8 cellular contexts compared by ENCODE assay signal in the genomic region with DNA sequence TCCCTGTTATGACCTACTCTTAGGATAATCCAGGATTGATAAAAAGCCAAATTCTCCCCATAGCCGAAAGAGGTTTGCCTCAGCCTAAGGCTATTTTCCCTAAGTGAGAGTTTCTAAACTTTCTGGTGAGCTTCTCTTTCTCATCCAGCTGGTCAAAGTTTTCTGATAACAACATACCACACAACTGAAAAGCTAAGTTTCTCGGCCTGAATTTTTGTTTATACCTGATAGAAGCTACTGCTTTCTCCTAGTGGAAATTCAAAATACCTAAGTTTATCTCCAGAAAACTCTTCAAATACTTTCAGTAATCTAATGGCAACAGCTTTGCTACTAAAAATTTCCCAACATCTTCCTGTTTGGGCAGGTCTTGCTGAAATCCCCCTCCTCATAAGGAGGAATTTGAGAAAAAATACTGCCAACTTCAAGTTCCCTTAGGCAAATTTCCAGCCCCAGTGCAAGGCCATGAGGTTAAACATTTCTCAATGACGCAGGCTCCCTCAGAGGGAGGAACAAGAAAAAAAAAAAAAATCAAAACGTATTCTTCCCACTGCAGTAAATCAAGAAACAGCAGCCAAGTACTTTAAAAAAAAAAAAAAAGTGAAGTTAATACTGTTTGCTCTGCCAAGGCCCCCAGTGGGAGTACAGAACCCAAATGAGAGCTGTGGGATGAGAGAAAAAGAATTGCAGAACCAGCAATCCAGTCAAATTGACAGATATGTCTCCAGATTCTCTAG.
DNase-seq lines count a peak whose midpoint lies in the region; TF ChIP-seq lines count a peak whose summit lies in the region.

No MANE protein-coding gene starts in this region.

- TF ChIP-seq CTCF in HEK293 (tag by site-specific recombination; IDR thresholded peaks at IDR 0.05), result no peak
- TF ChIP-seq CTCF in brain (conservative IDR thresholded peaks at IDR 0.05), result no peak

- POLR2A ChIA-PET in HEK293 (lab: Yijun Ruan, JAX), result interaction anchor here (0.6 to 1.6 kb wide), 3 partner anchors 11 to 266 kb away, joined by 5 read pairs; no protein-coding TSS in a partner anchor

- peak overlapping the region in 4 of 5 experiments; percentile 61 to 82 (median 74) for H3K27ac Mint-ChIP-seq in brain

- H3K4me3 ChIP-seq in HEK293 (ENCODE audit: low read depth, low read length), result no peak overlapping the region
- no peak overlapping the region for H3K4me3 ChIP-seq in stomach smooth muscle (ENCODE audit: low read length in 2 of 2)

- H3K9ac ChIP-seq in stomach smooth muscle (ENCODE audit: low read length in 2 of 2), result peak overlapping the region; percentile 37 to 47

- H3K36me3 ChIP-seq in HEK293 (ENCODE audit: control insufficient read depth in 2 of 2, insufficient read depth in 1 of 2, low read length in 2 of 2) (no peaks in the 10 kb centered on the region; a peak in 1 of 3 replicates), stomach smooth muscle (ENCODE audit: control insufficient read depth in 2 of 2, insufficient read depth in 2 of 2, low read length in 2 of 2) (no peaks in the 10 kb centered on the region)

- H3K9me3 ChIP-seq in HEK293 (ENCODE audit: control insufficient read depth, insufficient read depth, low read depth, low read length) (no peaks in the 10 kb centered on the region), stomach smooth muscle (ENCODE audit: control insufficient read depth in 2 of 2, low read length in 2 of 2) (no peaks in the 10 kb centered on the region)

- peak overlapping the region in 3 of 5 experiments; percentile 1 to 25 (median 2) for H3K4me3 Mint-ChIP-seq in brain

- peaks cover 47% of the 10 kb centered on the region for H3K4me1 Mint-ChIP-seq in brain

- CTCF ChIA-PET in HEK293 (lab: Yijun Ruan, JAX), result interaction anchor here (0.6 to 1.8 kb wide), 7 partner anchors 22 to 391 kb away, joined by 3 to 6 read pairs (median 4); no protein-coding TSS in a partner anchor

- no peaks in the 10 kb centered on the region for H3K27me3 ChIP-seq in stomach smooth muscle (ENCODE audit: control insufficient read depth in 1 of 2, insufficient read depth in 2 of 2, low read length in 2 of 2)

- H3K4me1 ChIP-seq in HEK293 (ENCODE audit: control insufficient read depth, insufficient read depth, low read length), result peaks cover 52% of the 10 kb centered on the region
- H3K4me1 ChIP-seq in stomach smooth muscle (ENCODE audit: control insufficient read depth, insufficient read depth, low read length), result peaks cover 24% of the 10 kb centered on the region

- DNase-seq in kidney tubule cell (ENCODE audit: low spot score) (peak; percentile 78), HUDEP-2 (lab: John Stamatoyannopoulos, UW; ENCODE audit: unreplicated experiment in 76 of 76) (no peak), NCI-H1417 (lab: John Stamatoyannopoulos, UW) (no peak), NCI-H2029 (lab: John Stamatoyannopoulos, UW) (no peak)
- no peak for DNase-seq in stimulated activated CD4-positive, alpha-beta T cell treated with anti-CD3 and anti-CD28 coated beads, Interleukin-12 subunit alpha, Interleukin-12 subunit beta, amount 100 ng/mL, for 4 hours

- H3K27ac ChIP-seq in HEK293 (ENCODE audit: extremely low read depth, low read depth, low read length) (peak overlapping the region; percentile 47; the same call in 1 of the 2 replicates), stomach smooth muscle (ENCODE audit: low read length) (peak overlapping the region; percentile 63)

- peaks cover 6% of the 10 kb centered on the region for H3K36me3 Mint-ChIP-seq in brain

- H3K27me3 Mint-ChIP-seq in brain, result no peaks in the 10 kb centered on the region

- H3K9me3 Mint-ChIP-seq in brain, result no peaks in the 10 kb centered on the region

TF ChIP-seq in HEK293, 187 proteins besides CTCF, POLR2A, EP300 and RAD21:
- TF ChIP-seq, protein P1, sequence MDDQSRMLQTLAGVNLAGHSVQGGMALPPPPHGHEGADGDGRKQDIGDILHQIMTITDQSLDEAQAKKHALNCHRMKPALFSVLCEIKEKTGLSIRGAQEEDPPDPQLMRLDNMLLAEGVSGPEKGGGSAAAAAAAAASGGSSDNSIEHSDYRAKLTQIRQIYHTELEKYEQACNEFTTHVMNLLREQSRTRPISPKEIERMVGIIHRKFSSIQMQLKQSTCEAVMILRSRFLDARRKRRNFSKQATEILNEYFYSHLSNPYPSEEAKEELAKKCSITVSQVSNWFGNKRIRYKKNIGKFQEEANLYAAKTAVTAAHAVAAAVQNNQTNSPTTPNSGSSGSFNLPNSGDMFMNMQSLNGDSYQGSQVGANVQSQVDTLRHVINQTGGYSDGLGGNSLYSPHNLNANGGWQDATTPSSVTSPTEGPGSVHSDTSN (CRISPR knock-in tag; IDR thresholded peaks at IDR 0.05), result no peak
- TF ChIP-seq, protein P2, sequence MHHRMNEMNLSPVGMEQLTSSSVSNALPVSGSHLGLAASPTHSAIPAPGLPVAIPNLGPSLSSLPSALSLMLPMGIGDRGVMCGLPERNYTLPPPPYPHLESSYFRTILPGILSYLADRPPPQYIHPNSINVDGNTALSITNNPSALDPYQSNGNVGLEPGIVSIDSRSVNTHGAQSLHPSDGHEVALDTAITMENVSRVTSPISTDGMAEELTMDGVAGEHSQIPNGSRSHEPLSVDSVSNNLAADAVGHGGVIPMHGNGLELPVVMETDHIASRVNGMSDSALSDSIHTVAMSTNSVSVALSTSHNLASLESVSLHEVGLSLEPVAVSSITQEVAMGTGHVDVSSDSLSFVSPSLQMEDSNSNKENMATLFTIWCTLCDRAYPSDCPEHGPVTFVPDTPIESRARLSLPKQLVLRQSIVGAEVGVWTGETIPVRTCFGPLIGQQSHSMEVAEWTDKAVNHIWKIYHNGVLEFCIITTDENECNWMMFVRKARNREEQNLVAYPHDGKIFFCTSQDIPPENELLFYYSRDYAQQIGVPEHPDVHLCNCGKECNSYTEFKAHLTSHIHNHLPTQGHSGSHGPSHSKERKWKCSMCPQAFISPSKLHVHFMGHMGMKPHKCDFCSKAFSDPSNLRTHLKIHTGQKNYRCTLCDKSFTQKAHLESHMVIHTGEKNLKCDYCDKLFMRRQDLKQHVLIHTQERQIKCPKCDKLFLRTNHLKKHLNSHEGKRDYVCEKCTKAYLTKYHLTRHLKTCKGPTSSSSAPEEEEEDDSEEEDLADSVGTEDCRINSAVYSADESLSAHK (tag by site-specific recombination; IDR thresholded peaks at IDR 0.05), result peak; percentile 83
- TF ChIP-seq ZNF335 (tag by site-specific recombination; conservative IDR thresholded peaks at IDR 0.05) (0 out of 2 replicates have a peak, but pooled peaks have one; percentile 16), ZNF629 (tag by site-specific recombination; IDR thresholded peaks at IDR 0.05) (peak; percentile 72), ZNF596 (tag by site-specific recombination; IDR thresholded peaks at IDR 0.05) (no peak), PRDM1 (tag by site-specific recombination; IDR thresholded peaks at IDR 0.05) (peak; percentile 89)
- TF ChIP-seq, protein P3, sequence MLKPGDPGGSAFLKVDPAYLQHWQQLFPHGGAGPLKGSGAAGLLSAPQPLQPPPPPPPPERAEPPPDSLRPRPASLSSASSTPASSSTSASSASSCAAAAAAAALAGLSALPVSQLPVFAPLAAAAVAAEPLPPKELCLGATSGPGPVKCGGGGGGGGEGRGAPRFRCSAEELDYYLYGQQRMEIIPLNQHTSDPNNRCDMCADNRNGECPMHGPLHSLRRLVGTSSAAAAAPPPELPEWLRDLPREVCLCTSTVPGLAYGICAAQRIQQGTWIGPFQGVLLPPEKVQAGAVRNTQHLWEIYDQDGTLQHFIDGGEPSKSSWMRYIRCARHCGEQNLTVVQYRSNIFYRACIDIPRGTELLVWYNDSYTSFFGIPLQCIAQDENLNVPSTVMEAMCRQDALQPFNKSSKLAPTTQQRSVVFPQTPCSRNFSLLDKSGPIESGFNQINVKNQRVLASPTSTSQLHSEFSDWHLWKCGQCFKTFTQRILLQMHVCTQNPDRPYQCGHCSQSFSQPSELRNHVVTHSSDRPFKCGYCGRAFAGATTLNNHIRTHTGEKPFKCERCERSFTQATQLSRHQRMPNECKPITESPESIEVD (tag by site-specific recombination; IDR thresholded peaks at IDR 0.05), result peak; percentile 94
- TF ChIP-seq, protein P4, sequence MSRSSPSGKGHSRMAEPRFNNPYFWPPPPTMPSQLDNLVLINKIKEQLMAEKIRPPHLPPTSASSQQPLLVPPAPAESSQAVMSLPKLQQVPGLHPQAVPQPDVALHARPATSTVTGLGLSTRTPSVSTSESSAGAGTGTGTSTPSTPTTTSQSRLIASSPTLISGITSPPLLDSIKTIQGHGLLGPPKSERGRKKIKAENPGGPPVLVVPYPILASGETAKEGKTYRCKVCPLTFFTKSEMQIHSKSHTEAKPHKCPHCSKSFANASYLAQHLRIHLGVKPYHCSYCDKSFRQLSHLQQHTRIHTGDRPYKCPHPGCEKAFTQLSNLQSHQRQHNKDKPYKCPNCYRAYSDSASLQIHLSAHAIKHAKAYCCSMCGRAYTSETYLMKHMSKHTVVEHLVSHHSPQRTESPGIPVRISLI (tag by site-specific recombination; IDR thresholded peaks at IDR 0.05), result 0 out of 2 replicates have a peak, but pooled peaks have one; percentile 70
